11 cellular contexts compared by ENCODE assay signal in genomic region chr17:77995146-77995852, GRCh38. TPM values are rescaled to one million over a fixed set of nuclear protein-coding genes. Genes with fewer than 3 reads are reported as not detected.
A peak's percentile ranks its signal among the peaks of the same experiment; 100 is the strongest.
DNase-seq lines count a peak whose midpoint lies in the region; ATAC-seq lines count a peak whose summit lies in the region.
"Had no signal": no experiment of that assay in that cellular context is flagged by ENCODE, and none has a peak within 500 bp of the region (broad histone marks: within the 10 kb centered on the region; RNA-seq: fewer than 3 reads in every experiment).

No MANE protein-coding gene starts in this region.

- H3K9me3 Mint-ChIP-seq in activated CD4-positive, alpha-beta T cell treated with anti-CD3 and anti-CD28 coated beads, Interleukin-2, amount 10 ng/mL, durations not matched to agents 24 days and 14 days = no peaks in the 10 kb centered on the region
- H3K9me3 Mint-ChIP-seq in activated T-cell treated with anti-CD3 and anti-CD28 coated beads, Interleukin-2, amount 50 U/mL, for 72 hours = no peaks in the 10 kb centered on the region
- H3K9me3 Mint-ChIP-seq: naive B cell had no signal

- no peaks in the 10 kb centered on the region for H3K27me3 Mint-ChIP-seq in activated CD4-positive, alpha-beta T cell treated with anti-CD3 and anti-CD28 coated beads, Interleukin-2, amount 10 ng/mL, durations not matched to agents 24 days and 14 days
- no peaks in the 10 kb centered on the region for H3K27me3 Mint-ChIP-seq in activated T-cell treated with anti-CD3 and anti-CD28 coated beads, Interleukin-2, amount 50 U/mL, for 72 hours (ENCODE audit: low read depth)
- H3K27me3 Mint-ChIP-seq: naive B cell had no signal

- no peak overlapping the region for H3K4me3 Mint-ChIP-seq in activated CD4-positive, alpha-beta T cell treated with anti-CD3 and anti-CD28 coated beads, Interleukin-2, amount 10 ng/mL, durations not matched to agents 24 days and 14 days
- H3K4me3 Mint-ChIP-seq in activated T-cell treated with anti-CD3 and anti-CD28 coated beads, Interleukin-2, amount 50 U/mL, for 72 hours = peak overlapping the region; percentile 19 to 23
- H3K4me3 Mint-ChIP-seq: naive B cell had no signal

- DNase-seq in activated CD4-positive, alpha-beta T cell treated with anti-CD3 and anti-CD28 coated beads, Interleukin-2, amount 10 ng/mL, durations not matched to agents 24 days and 14 days = peak; percentile 54
- no peak for DNase-seq in activated CD4-positive, alpha-beta T cell treated with anti-CD3 and anti-CD28 coated beads, Interleukin-2, amount 50 U/mL, for 4 hours
- peak; percentile 23 to 28 for DNase-seq in activated T-cell treated with anti-CD3 and anti-CD28 coated beads, Interleukin-2, amount 50 U/mL, for 72 hours
- peak; percentile 82 for DNase-seq in left ventricle myocardium superior
- peak in 2 of 3 donors; percentile 12 to 26 for DNase-seq in stimulated activated CD4-positive, alpha-beta T cell treated with anti-CD3 and anti-CD28 coated beads, TNF-alpha, amount 100 ng/mL, for 48 hours (ENCODE audit: low read depth in 3 of 3)
- DNase-seq in ureter (ENCODE audit: low spot score) = no peak
- DNase-seq in mesenteric fat pad (ENCODE audit: low spot score) = no peak
- DNase-seq: activated gamma-delta T cell treated with Interleukin-2 at 50 U/mL for 16 hours, naive B cell, T-helper 9 cell had no signal

- H3K4me1 Mint-ChIP-seq in activated CD4-positive, alpha-beta T cell treated with anti-CD3 and anti-CD28 coated beads, Interleukin-2, amount 10 ng/mL, durations not matched to agents 24 days and 14 days = peaks cover 11% of the 10 kb centered on the region
- peaks cover 49% of the 10 kb centered on the region for H3K4me1 Mint-ChIP-seq in activated T-cell treated with anti-CD3 and anti-CD28 coated beads, Interleukin-2, amount 50 U/mL, for 72 hours (ENCODE audit: low read depth)

- intact Hi-C loops in activated CD4-positive, alpha-beta T cell treated with anti-CD3 and anti-CD28 coated beads, Interleukin-2, amount 10 ng/mL, durations not matched to agents 24 days and 14 days (cut with micrococcal nuclease) = no loop called here
- intact Hi-C loops in left ventricle myocardium superior (cut with micrococcal nuclease) = no loop called here

- ATAC-seq in activated T-cell treated with anti-CD3 and anti-CD28 coated beads, Interleukin-2, amount 50 U/mL, for 72 hours (replicated peaks in 1 of 2) = peak; percentile 74 to 75
- ATAC-seq in left ventricle myocardium superior = peak; percentile 98
- no peak for ATAC-seq in HG02970 (IDR thresholded peaks at IDR 0.05; ENCODE audit: low FRiP score, unreplicated experiment)

- H3K36me3 Mint-ChIP-seq in activated CD4-positive, alpha-beta T cell treated with anti-CD3 and anti-CD28 coated beads, Interleukin-2, amount 10 ng/mL, durations not matched to agents 24 days and 14 days (ENCODE audit: low read depth) = no peaks in the 10 kb centered on the region
- H3K36me3 Mint-ChIP-seq in activated T-cell treated with anti-CD3 and anti-CD28 coated beads, Interleukin-2, amount 50 U/mL, for 72 hours (ENCODE audit: insufficient read depth in 2 of 2) = no peaks in the 10 kb centered on the region
- H3K36me3 Mint-ChIP-seq: naive B cell had no signal

- no peak overlapping the region for H3K27ac Mint-ChIP-seq in activated CD4-positive, alpha-beta T cell treated with anti-CD3 and anti-CD28 coated beads, Interleukin-2, amount 10 ng/mL, durations not matched to agents 24 days and 14 days
- H3K27ac Mint-ChIP-seq in activated T-cell treated with anti-CD3 and anti-CD28 coated beads, Interleukin-2, amount 50 U/mL, for 72 hours = peak overlapping the region; percentile 26

RNA-seq across cellular contexts. Expression of gene TNRC6C, which starts 36.8 kb away (rescaled TPM):
- total RNA-seq in activated CD4-positive, alpha-beta T cell treated with anti-CD3 and anti-CD28 coated beads, Interleukin-2, amount 10 ng/mL, durations not matched to agents 24 days and 14 days = 16.0 and 16.6 TPM in 2 replicates
- 10 to 100 TPM; 26.5 to 30.5 TPM for total RNA-seq in activated T-cell treated with anti-CD3 and anti-CD28 coated beads, Interleukin-2, amount 50 U/mL, for 72 hours
- 21.2 TPM for total RNA-seq in left ventricle myocardium superior
- 36.7 TPM for total RNA-seq in ureter
- 24.7 TPM for total RNA-seq in mesenteric fat pad

Comparison
In these comparisons a context has a peak if more than half of its experiments do, and no peak if none do; other contexts are left out.
1. DNase-seq: peak in activated CD4-positive, alpha-beta T cell treated with anti-CD3 and anti-CD28 coated beads, Interleukin-2, amount 10 ng/mL, durations not matched to agents 24 days and 14 days (single experiment), activated T-cell treated with anti-CD3 and anti-CD28 coated beads, Interleukin-2, amount 50 U/mL, for 72 hours (2 of 2), left ventricle myocardium superior (single experiment) and stimulated activated CD4-positive, alpha-beta T cell treated with anti-CD3 and anti-CD28 coated beads, TNF-alpha, amount 100 ng/mL, for 48 hours (2 of 3); none in activated CD4-positive, alpha-beta T cell treated with anti-CD3 and anti-CD28 coated beads, Interleukin-2, amount 50 U/mL, for 4 hours (0 of 2), ureter (single experiment) and mesenteric fat pad (single experiment).